ENCODE assay signal across 30 cellular contexts in the genomic region with DNA sequence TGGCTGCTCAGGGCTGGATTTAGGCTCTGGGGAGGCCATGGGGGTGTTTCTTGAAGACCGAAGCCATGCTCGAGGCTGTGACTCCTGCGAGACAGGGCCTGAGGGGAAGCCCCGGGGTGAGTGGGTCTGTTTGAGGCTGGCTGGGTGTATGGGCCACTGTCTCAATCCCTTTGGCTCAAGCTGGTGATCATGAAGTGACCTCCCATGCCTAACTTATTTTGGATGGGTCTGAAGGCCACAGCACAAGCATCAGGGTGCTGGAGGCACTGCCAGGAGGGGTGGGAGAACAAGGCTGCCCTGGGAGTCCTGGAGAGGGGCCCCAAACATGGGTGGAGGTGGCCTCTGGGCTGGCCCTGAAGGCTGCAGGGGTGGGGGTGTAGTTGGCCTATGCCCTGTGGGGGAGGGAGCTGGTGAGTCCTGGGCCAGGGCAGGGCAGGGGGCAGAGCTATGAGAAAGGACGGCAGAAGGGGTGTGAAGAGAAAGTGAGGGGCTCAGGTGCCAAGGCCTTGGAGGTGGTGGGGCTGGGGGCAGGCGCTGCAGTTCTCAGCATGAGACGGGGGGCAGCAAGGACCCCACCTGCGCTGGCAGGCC.
DNase-seq lines count a peak whose midpoint lies in the region; ATAC-seq and TF ChIP-seq lines count a peak whose summit lies in the region.
"Had no signal": no experiment of that assay in that cellular context is flagged by ENCODE, and none has a peak within 500 bp of the region (broad histone marks: within the 10 kb centered on the region; RNA-seq: fewer than 3 reads in every experiment).

No MANE protein-coding gene starts in this region.

- intact Hi-C loops in activated CD4-positive, alpha-beta T cell treated with anti-CD3 and anti-CD28 coated beads for 36 hours (cut with DNase I, micrococcal nuclease): no loop called here
- intact Hi-C loops in lower lobe of right lung (cut with DNase I) (no loop called here), tibial artery (cut with DNase I; ENCODE audit: low total_unique reads) (no loop called here)

- no peak overlapping the region for H3K4me3 ChIP-seq in RWPE2 (ENCODE audit: severe bottlenecking)
- H3K4me3 ChIP-seq in lower lobe of right lung: no peak overlapping the region
- H3K4me3 ChIP-seq in tibial artery: no peak overlapping the region
- no peak overlapping the region for H3K4me3 ChIP-seq in brain microvascular endothelial cell (ENCODE audit: low read depth, low read length)
- H3K4me3 ChIP-seq: dorsolateral prefrontal cortex, GM23338, left ventricle myocardium inferior, pancreas, right atrium auricular region, upper lobe of right lung had no signal

- in situ Hi-C loops in brain microvascular endothelial cell (cut with HindIII; ENCODE audit: low pct_ligation_motif_present, low sequenced_read_pairs): no loop called here

- CTCF ChIA-PET in activated CD4-positive, alpha-beta T cell treated with anti-CD3 and anti-CD28 coated beads for 36 hours (lab: Charles Lee): no interaction called here

- H3K9me3 Mint-ChIP-seq in activated CD4-positive, alpha-beta T cell treated with anti-CD3 and anti-CD28 coated beads for 36 hours (ENCODE audit: low read depth): peaks cover 3% of the 10 kb centered on the region

- no peak for TF ChIP-seq CTCF in RWPE2 (IDR thresholded peaks at IDR 0.05; ENCODE audit: poor library complexity, severe bottlenecking)
- TF ChIP-seq CTCF in lower lobe of right lung (IDR thresholded peaks at IDR 0.05): no peak
- no peak for TF ChIP-seq CTCF in tibial artery (IDR thresholded peaks at IDR 0.05)
- TF ChIP-seq CTCF in brain microvascular endothelial cell (IDR thresholded peaks at IDR 0.05; ENCODE audit: low read depth, low read length, missing control alignments): no peak

- no peaks in the 10 kb centered on the region for H3K4me1 Mint-ChIP-seq in activated CD4-positive, alpha-beta T cell treated with anti-CD3 and anti-CD28 coated beads for 36 hours
- H3K4me1 Mint-ChIP-seq: activated CD4-positive, alpha-beta T cell treated with anti-CD3 and anti-CD28 coated beads, Interleukin-2, amount 10 ng/mL, durations not matched to agents 7 days and 5 days; activated CD8-positive, alpha-beta memory T cell treated with anti-CD3 and anti-CD28 coated beads, Interleukin-2, amount 10 ng/mL, durations not matched to agents 7 days and 5 days; activated naive CD8-positive, alpha-beta T cell treated with anti-CD3 and anti-CD28 coated beads, Interleukin-2, amount 10 ng/mL, durations not matched to agents 7 days and 5 days had no signal

- H3K4me1 ChIP-seq in RWPE2 (ENCODE audit: insufficient read depth, poor library complexity, severe bottlenecking): no peaks in the 10 kb centered on the region
- no peaks in the 10 kb centered on the region for H3K4me1 ChIP-seq in lower lobe of right lung
- H3K4me1 ChIP-seq in tibial artery: no peaks in the 10 kb centered on the region
- H3K4me1 ChIP-seq: left ventricle myocardium inferior, pancreas, right atrium auricular region, upper lobe of right lung had no signal

- H3K27ac ChIP-seq in RWPE2 (ENCODE audit: poor library complexity, severe bottlenecking) (no peak overlapping the region), lower lobe of right lung (no peak overlapping the region), tibial artery (no peak overlapping the region), brain microvascular endothelial cell (no peak overlapping the region)
- H3K27ac ChIP-seq: 22Rv1, dorsolateral prefrontal cortex, left ventricle myocardium inferior, pancreas, right atrium auricular region, upper lobe of right lung, WERI-Rb-1 had no signal

- POLR2A ChIA-PET in activated CD4-positive, alpha-beta T cell treated with anti-CD3 and anti-CD28 coated beads for 36 hours (lab: Charles Lee): no interaction called here

- H3K9me3 ChIP-seq in RWPE2 (ENCODE audit: severe bottlenecking) (peaks cover 8% of the 10 kb centered on the region), lower lobe of right lung (peaks cover 15% of the 10 kb centered on the region), tibial artery (peaks cover 0 to 50% (median 17%) of the 10 kb centered on the region in 3 donors)
- H3K9me3 ChIP-seq: pancreas had no signal

- H3K27ac Mint-ChIP-seq in activated CD4-positive, alpha-beta T cell treated with anti-CD3 and anti-CD28 coated beads for 36 hours: no peak overlapping the region
- H3K27ac Mint-ChIP-seq: activated CD4-positive, alpha-beta T cell treated with anti-CD3 and anti-CD28 coated beads, Interleukin-2, amount 10 ng/mL, durations not matched to agents 7 days and 5 days; activated CD8-positive, alpha-beta memory T cell treated with anti-CD3 and anti-CD28 coated beads, Interleukin-2, amount 10 ng/mL, durations not matched to agents 7 days and 5 days; activated naive CD8-positive, alpha-beta T cell treated with anti-CD3 and anti-CD28 coated beads, Interleukin-2, amount 10 ng/mL, durations not matched to agents 7 days and 5 days; activated T-helper 2 cell treated with anti-CD3 and anti-CD28 coated beads, Interferon-gamma antibody, Interleukin-2, Interleukin-4, amounts not matched to agents 10 μg/mL and 5 μg/mL and 100 μg/mL, durations not matched to agents 14 hours and 24 hours and 36 hours; CD4-positive, alpha-beta T cell; GM23338; naive thymus-derived CD4-positive, alpha-beta T cell had no signal

- H3K27me3 Mint-ChIP-seq in activated CD4-positive, alpha-beta T cell treated with anti-CD3 and anti-CD28 coated beads for 36 hours: peaks cover 7% of the 10 kb centered on the region
- H3K27me3 Mint-ChIP-seq: activated CD4-positive, alpha-beta T cell treated with anti-CD3 and anti-CD28 coated beads, Interleukin-2, amount 10 ng/mL, durations not matched to agents 7 days and 5 days had no signal

- DNase-seq in activated CD4-positive, alpha-beta T cell treated with anti-CD3 and anti-CD28 coated beads for 36 hours: peak; percentile 0
- no peak for DNase-seq in activated CD4-positive, alpha-beta T cell treated with anti-CD3 and anti-CD28 coated beads, Interleukin-2, amount 50 U/mL, for 4 hours
- peak; percentile 48 for DNase-seq in RWPE2 (ENCODE audit: low spot score)
- peak; percentile 20 for DNase-seq in lower lobe of right lung
- peak; percentile 5 to 43 for DNase-seq in tibial artery
- no peak for DNase-seq in brain microvascular endothelial cell
- DNase-seq in activated CD4-positive, CD25-positive, alpha-beta regulatory T cell treated with anti-CD3 and anti-CD28 coated beads, Interleukin-2, amount 50 U/mL, for 72 hours: no peak
- DNase-seq: activated CD4-positive, alpha-beta T cell treated with anti-CD3 and anti-CD28 coated beads, Interleukin-2, amount 10 ng/mL, durations not matched to agents 7 days and 5 days; activated CD8-positive, alpha-beta memory T cell treated with anti-CD3 and anti-CD28 coated beads, Interleukin-2, amount 10 ng/mL, durations not matched to agents 7 days and 5 days; activated naive CD8-positive, alpha-beta T cell treated with anti-CD3 and anti-CD28 coated beads, Interleukin-2, amount 10 ng/mL, durations not matched to agents 7 days and 5 days; hippocampal formation; IMR-90; left ventricle myocardium inferior; NCI-H1092; NCI-H187; NCI-H524 treated with DMSO at 0.1 percent for 48 hours; SIG-M5; SW 1271; T-helper 9 cell; upper lobe of right lung; WERI-Rb-1 had no signal

- H3K36me3 ChIP-seq in RWPE2 (ENCODE audit: low read depth) (no peaks in the 10 kb centered on the region), lower lobe of right lung (no peaks in the 10 kb centered on the region), tibial artery (no peaks in the 10 kb centered on the region), brain microvascular endothelial cell (replicated peaks) (no peaks in the 10 kb centered on the region)
- H3K36me3 ChIP-seq: left ventricle myocardium inferior, pancreas, right atrium auricular region, upper lobe of right lung, WERI-Rb-1 had no signal

- no peaks in the 10 kb centered on the region for H3K36me3 Mint-ChIP-seq in activated CD4-positive, alpha-beta T cell treated with anti-CD3 and anti-CD28 coated beads for 36 hours (ENCODE audit: low read depth)
- H3K36me3 Mint-ChIP-seq: activated naive CD8-positive, alpha-beta T cell treated with anti-CD3 and anti-CD28 coated beads, Interleukin-2, amount 10 ng/mL, durations not matched to agents 7 days and 5 days had no signal

- H3K27me3 ChIP-seq in RWPE2 (ENCODE audit: insufficient read depth, poor library complexity, severe bottlenecking) (peaks cover 30% of the 10 kb centered on the region), lower lobe of right lung (ENCODE audit: low read depth) (no peaks in the 10 kb centered on the region), tibial artery (peaks cover 0 to 29% of the 10 kb centered on the region in 2 donors), brain microvascular endothelial cell (replicated peaks) (no peaks in the 10 kb centered on the region)
- H3K27me3 ChIP-seq: pancreas, right atrium auricular region, upper lobe of right lung had no signal

- no peak overlapping the region for H3K4me3 Mint-ChIP-seq in activated CD4-positive, alpha-beta T cell treated with anti-CD3 and anti-CD28 coated beads for 36 hours
- H3K4me3 Mint-ChIP-seq: activated CD4-positive, alpha-beta T cell treated with anti-CD3 and anti-CD28 coated beads, Interleukin-2, amount 10 ng/mL, durations not matched to agents 7 days and 5 days; activated CD8-positive, alpha-beta memory T cell treated with anti-CD3 and anti-CD28 coated beads, Interleukin-2, amount 10 ng/mL, durations not matched to agents 7 days and 5 days; activated naive CD8-positive, alpha-beta T cell treated with anti-CD3 and anti-CD28 coated beads, Interleukin-2, amount 10 ng/mL, durations not matched to agents 7 days and 5 days; CD4-positive, alpha-beta T cell; GM23338; naive thymus-derived CD4-positive, alpha-beta T cell had no signal

- ATAC-seq in activated CD4-positive, alpha-beta T cell treated with anti-CD3 and anti-CD28 coated beads for 36 hours: no peak
- ATAC-seq in RWPE2 (ENCODE audit: low read depth) (no peak), lower lobe of right lung (no peak), HG02981 (IDR thresholded peaks at IDR 0.05; ENCODE audit: unreplicated experiment) (no peak)
- ATAC-seq: activated CD8-positive, alpha-beta memory T cell treated with anti-CD3 and anti-CD28 coated beads, Interleukin-2, amount 10 ng/mL, durations not matched to agents 7 days and 5 days; naive thymus-derived CD4-positive, alpha-beta T cell had no signal

Comparison
In these comparisons a context has a peak if more than half of its experiments do, and no peak if none do; other contexts are left out.
1. DNase-seq: peak in activated CD4-positive, alpha-beta T cell treated with anti-CD3 and anti-CD28 coated beads for 36 hours (single experiment), RWPE2 (single experiment), lower lobe of right lung (single experiment) and tibial artery (2 of 2); none in activated CD4-positive, alpha-beta T cell treated with anti-CD3 and anti-CD28 coated beads, Interleukin-2, amount 50 U/mL, for 4 hours (0 of 2), brain microvascular endothelial cell (single experiment) and activated CD4-positive, CD25-positive, alpha-beta regulatory T cell treated with anti-CD3 and anti-CD28 coated beads, Interleukin-2, amount 50 U/mL, for 72 hours (single experiment).